Comparison of ENCODE assay signal across 17 cellular contexts in the genomic region with DNA sequence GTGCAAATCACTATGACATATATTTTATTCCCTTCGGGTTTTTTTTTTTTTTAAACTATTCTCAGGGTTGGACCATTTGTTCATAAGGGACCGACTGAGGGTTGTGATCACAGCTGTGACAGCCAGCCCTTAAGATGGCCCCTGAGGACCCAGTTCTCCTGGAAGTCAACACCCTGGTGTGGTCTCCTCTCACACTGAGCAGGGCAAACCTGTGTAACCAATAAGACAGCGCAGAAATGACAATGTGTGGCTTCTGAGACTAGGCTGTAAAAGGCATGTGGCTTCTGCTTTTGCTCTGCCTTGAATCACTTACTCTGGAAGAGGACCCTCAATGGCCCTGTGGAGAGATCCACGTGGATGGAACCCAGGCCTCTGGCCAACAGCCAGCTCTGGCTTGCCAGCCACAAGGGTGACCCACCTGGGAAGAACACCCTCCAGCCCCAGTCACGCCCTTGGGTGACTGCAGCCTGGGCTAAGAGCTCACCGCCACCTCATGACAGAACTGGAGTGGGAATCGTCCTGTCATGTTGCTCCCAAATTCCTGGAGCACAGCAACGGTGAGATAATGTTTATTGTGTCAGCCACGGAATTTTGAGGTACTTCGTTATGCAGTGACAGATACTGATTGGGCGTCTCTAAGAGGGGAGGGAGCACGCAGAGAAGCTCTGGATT.
DNase-seq lines count a peak whose midpoint lies in the region; ATAC-seq and TF ChIP-seq lines count a peak whose summit lies in the region.
"Had no signal": no experiment of that assay in that cellular context is flagged by ENCODE, and none has a peak within 500 bp of the region (broad histone marks: within the 10 kb centered on the region; RNA-seq: fewer than 3 reads in every experiment).

No MANE protein-coding gene starts in this region.

- H3K9me3 ChIP-seq in lung (ENCODE audit: control insufficient read depth in 2 of 2, insufficient read depth in 1 of 2, low read length in 1 of 2) (no peaks in the 10 kb centered on the region), thyroid gland (no peaks in the 10 kb centered on the region)
- H3K9me3 ChIP-seq: upper lobe of right lung had no signal

- TF ChIP-seq POLR2A in thyroid gland (IDR thresholded peaks at IDR 0.05), result no peak

- TF ChIP-seq CTCF in lung (IDR thresholded peaks at IDR 0.05; ENCODE audit: control extremely low read depth, extremely low read depth) (no peak), thyroid gland (IDR thresholded peaks at IDR 0.05) (no peak)

- intact Hi-C loops in thyroid gland (cut with DNase I), result no loop called here

- DNase-seq in DMS79 (lab: John Stamatoyannopoulos, UW) (peak; percentile 8), DMS79 treated with DMSO at 0.1 percent for 48 hours (lab: John Stamatoyannopoulos, UW) (no peak), glomerular visceral epithelial cell (ENCODE audit: extremely low spot score) (peak; percentile 45), lung (ENCODE audit: low spot score) (no peak), thyroid gland (peak; percentile 19 to 24), mucosa of gallbladder (ENCODE audit: low spot score) (no peak)
- no peak for DNase-seq in activated CD4-positive, CD25-positive, alpha-beta regulatory T cell treated with anti-CD3 and anti-CD28 coated beads, Interleukin-2, amount 50 U/mL, for 72 hours
- DNase-seq in activated CD8-positive, alpha-beta memory T cell treated with anti-CD3 and anti-CD28 coated beads for 24 hours, result no peak
- DNase-seq: activated CD8-positive, alpha-beta T cell treated with anti-CD3 and anti-CD28 coated beads, Interleukin-2, amount 10 ng/mL, durations not matched to agents 7 days and 5 days; activated effector memory CD4-positive, alpha-beta T cell treated with anti-CD3 and anti-CD28 coated beads, Interleukin-2, amount 50 U/mL, for 16 hours; aorta; CD8-positive, alpha-beta T cell; NCI-H345; upper lobe of right lung had no signal

- 82 to 87% methylated on average over 12 of the region's 12 CpGs for WGBS in lung, 2 donors
- WGBS in thyroid gland, 2 donors, result 84 to 86% methylated on average over 9 to 12 of the region's 12 CpGs

- ATAC-seq in lung (ENCODE audit: insufficient read depth, low FRiP score), result no peak
- ATAC-seq: activated CD8-positive, alpha-beta T cell treated with anti-CD3 and anti-CD28 coated beads, Interleukin-2, amount 10 ng/mL, durations not matched to agents 7 days and 5 days; CD8-positive, alpha-beta T cell; upper lobe of right lung had no signal

- H3K36me3 ChIP-seq in lung (ENCODE audit: control insufficient read depth in 2 of 2, insufficient read depth in 2 of 2, low read length in 2 of 2), result peaks cover 0 to 1% of the 10 kb centered on the region in 2 donors
- no peaks in the 10 kb centered on the region for H3K36me3 ChIP-seq in thyroid gland
- H3K36me3 ChIP-seq: upper lobe of right lung had no signal

- peaks cover 18 to 25% of the 10 kb centered on the region in 2 donors for H3K4me1 ChIP-seq in lung (ENCODE audit: control insufficient read depth in 2 of 2, insufficient read depth in 2 of 2, low read length in 2 of 2)
- H3K4me1 ChIP-seq in thyroid gland, result peaks cover 22 to 46% of the 10 kb centered on the region in 2 donors

- H3K27ac ChIP-seq in lung (ENCODE audit: low read depth in 1 of 2, low read length in 1 of 2), result peak overlapping the region; percentile 23 to 69
- H3K27ac ChIP-seq in thyroid gland, result peak overlapping the region; percentile 12 to 74 (median 39)
- H3K27ac ChIP-seq: 22Rv1, GM23248, SK-N-MC, upper lobe of right lung had no signal

- H3K4me3 ChIP-seq in lung (no peak overlapping the region), thyroid gland (replicated peaks in 1 of 3) (no peak overlapping the region)
- H3K4me3 ChIP-seq: GM23248, SK-N-MC, upper lobe of right lung had no signal

- H3K27me3 ChIP-seq in lung (ENCODE audit: control insufficient read depth, insufficient read depth) (no peaks in the 10 kb centered on the region), thyroid gland (no peaks in the 10 kb centered on the region)
- H3K27me3 ChIP-seq: upper lobe of right lung had no signal

Comparison
In these comparisons a context has a peak if more than half of its experiments do, and no peak if none do; other contexts are left out.
1. DNase-seq: peak in DMS79 (single experiment), glomerular visceral epithelial cell (single experiment) and thyroid gland (2 of 2); none in DMS79 treated with DMSO at 0.1 percent for 48 hours (single experiment), lung (single experiment), activated CD4-positive, CD25-positive, alpha-beta regulatory T cell treated with anti-CD3 and anti-CD28 coated beads, Interleukin-2, amount 50 U/mL, for 72 hours (single experiment), mucosa of gallbladder (single experiment) and activated CD8-positive, alpha-beta memory T cell treated with anti-CD3 and anti-CD28 coated beads for 24 hours (single experiment).